In the genomic region with DNA sequence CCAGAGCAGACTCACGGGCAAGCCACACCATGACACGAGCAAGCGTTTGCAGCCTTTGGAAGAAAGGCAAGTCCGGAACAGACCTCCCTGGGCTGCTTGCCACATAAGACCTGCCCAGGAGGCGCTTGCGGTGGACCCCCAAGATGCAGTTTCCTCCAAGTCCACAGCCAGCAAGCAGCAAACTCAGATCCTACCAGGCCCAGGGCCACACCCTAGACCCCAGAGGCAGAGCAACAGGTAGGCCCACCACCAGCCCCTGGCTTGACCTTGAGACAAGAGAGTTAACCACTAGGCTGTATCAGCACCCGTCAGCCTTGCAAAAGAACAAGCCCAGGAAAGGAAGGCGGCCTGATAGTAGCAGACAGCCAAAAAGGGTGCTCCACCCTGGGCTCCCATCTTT, we compare ENCODE assay signal across 13 cellular contexts. TPM values are rescaled to one million over a fixed set of nuclear protein-coding genes. Genes with fewer than 3 reads are reported as not detected.
DNase-seq lines count a peak whose midpoint lies in the region; ATAC-seq and TF ChIP-seq lines count a peak whose summit lies in the region.
"Had no signal": no experiment of that assay in that cellular context is flagged by ENCODE, and none has a peak within 500 bp of the region (broad histone marks: within the 10 kb centered on the region; RNA-seq: fewer than 3 reads in every experiment).

No MANE protein-coding gene starts in this region.

- no peaks in the 10 kb centered on the region for H3K9me3 Mint-ChIP-seq in activated T-cell treated with anti-CD3 and anti-CD28 coated beads, Interleukin-2, amount 50 U/mL, for 24 hours
- H3K9me3 Mint-ChIP-seq in brain = peaks cover 0 to 2% (median 0%) of the 10 kb centered on the region in 5 experiments
- H3K9me3 Mint-ChIP-seq in neural crest cell = no peaks in the 10 kb centered on the region

- intact Hi-C loops in Panc1 (cut with micrococcal nuclease; ENCODE audit: unreplicated experiment) = no loop called here
- intact Hi-C loops in head of caudate nucleus (cut with DNase I) = loop anchor here (5.0 kb wide), 1 partner anchor 38 kb away; a partner anchor contains a TSS

- no peak for DNase-seq in activated T-cell treated with anti-CD3 and anti-CD28 coated beads, Interleukin-2, amount 50 U/mL, for 24 hours
- DNase-seq in activated T-cell treated with anti-CD3 and anti-CD28 coated beads, Interleukin-2, amount 50 U/mL, for 1 hour = no peak
- no peak for DNase-seq in Panc1 (ENCODE audit: low read depth, low spot score)
- DNase-seq in neural crest cell (ENCODE audit: low read depth, low spot score) = no peak
- no peak for DNase-seq in AG20443 (ENCODE audit: low spot score)
- no peak for DNase-seq in head of caudate nucleus
- DNase-seq: left ventricle myocardium inferior, NCI-H146, NCI-H526, thyroid gland, WERI-Rb-1 had no signal

- CTCF ChIA-PET in Panc1 (lab: Charles Lee) = no interaction called here

- in situ Hi-C loops in Panc1 (cut with HindIII; ENCODE audit: low pct_unique_long_range_greater_than_20kb, low sequenced_read_pairs) = no loop called here

- peak overlapping the region; percentile 100 for H3K27ac ChIP-seq in Panc1 (ENCODE audit: low read length)
- H3K27ac ChIP-seq: left ventricle myocardium inferior, thyroid gland, WERI-Rb-1 had no signal

- peaks cover 41% of the 10 kb centered on the region for H3K4me1 Mint-ChIP-seq in activated T-cell treated with anti-CD3 and anti-CD28 coated beads, Interleukin-2, amount 50 U/mL, for 24 hours (ENCODE audit: low read depth)
- H3K4me1 Mint-ChIP-seq in brain (peaks cover 39% of the 10 kb centered on the region), neural crest cell (peaks cover 29% of the 10 kb centered on the region)

- ATAC-seq in Panc1 = no peak
- no peak for ATAC-seq in GM19467 (IDR thresholded peaks at IDR 0.05; ENCODE audit: unreplicated experiment)

- H3K36me3 ChIP-seq in Panc1 (ENCODE audit: control insufficient read depth, insufficient read depth, low read length) = peaks cover 14% of the 10 kb centered on the region

- H3K4me3 Mint-ChIP-seq in activated T-cell treated with anti-CD3 and anti-CD28 coated beads, Interleukin-2, amount 50 U/mL, for 24 hours = peak overlapping the region; percentile 90
- H3K4me3 Mint-ChIP-seq in brain (peak overlapping the region; percentile 62 to 94 (median 93)), neural crest cell (peak overlapping the region; percentile 95)

- H3K4me1 ChIP-seq in Panc1 (ENCODE audit: control insufficient read depth, insufficient read depth, low read length) = peaks cover 53% of the 10 kb centered on the region

- POLR2A ChIA-PET in Panc1 (lab: Charles Lee) = interaction anchor here (0.6 kb wide), 1 partner anchor 151 kb away, joined by 4 read pairs; no protein-coding TSS in a partner anchor

- no TSS peak for BruUV-seq in Panc1 (replicated peaks; lab: Mats Ljungman, UMichigan)

- H3K36me3 Mint-ChIP-seq in activated T-cell treated with anti-CD3 and anti-CD28 coated beads, Interleukin-2, amount 50 U/mL, for 24 hours (ENCODE audit: low read depth) = peaks cover 78% of the 10 kb centered on the region
- peaks cover 14% of the 10 kb centered on the region for H3K36me3 Mint-ChIP-seq in brain
- peaks cover 4% of the 10 kb centered on the region for H3K36me3 Mint-ChIP-seq in neural crest cell (ENCODE audit: low read depth)

- H3K9me3 ChIP-seq in Panc1 (ENCODE audit: control insufficient read depth, insufficient read depth, low read depth, low read length) = no peaks in the 10 kb centered on the region
- H3K9me3 ChIP-seq: left ventricle myocardium inferior, thyroid gland had no signal

- peak overlapping the region; percentile 84 to 91 for H3K4me3 ChIP-seq in Panc1 (ENCODE audit: low read depth in 2 of 2, low read length in 2 of 2)
- H3K4me3 ChIP-seq: left ventricle myocardium inferior, thyroid gland had no signal

- no peaks in the 10 kb centered on the region for H3K27me3 Mint-ChIP-seq in activated T-cell treated with anti-CD3 and anti-CD28 coated beads, Interleukin-2, amount 50 U/mL, for 24 hours
- H3K27me3 Mint-ChIP-seq in brain (no peaks in the 10 kb centered on the region), neural crest cell (ENCODE audit: low read depth) (peaks cover 5% of the 10 kb centered on the region)

- TF ChIP-seq CTCF in Panc1 (IDR thresholded peaks at IDR 0.05) (no peak), brain (conservative IDR thresholded peaks at IDR 0.05) (no peak), neural crest cell (conservative IDR thresholded peaks at IDR 0.05) (no peak)

- H3K27ac Mint-ChIP-seq in activated T-cell treated with anti-CD3 and anti-CD28 coated beads, Interleukin-2, amount 50 U/mL, for 24 hours = peak overlapping the region; percentile 71
- H3K27ac Mint-ChIP-seq in brain = peak overlapping the region in 4 of 5 experiments; percentile 31 to 74 (median 44)
- no peak overlapping the region for H3K27ac Mint-ChIP-seq in neural crest cell (ENCODE audit: unreplicated experiment)

- no peaks in the 10 kb centered on the region for H3K27me3 ChIP-seq in Panc1 (ENCODE audit: control insufficient read depth, insufficient read depth, low read length)
- H3K27me3 ChIP-seq: thyroid gland had no signal

RNA-seq across cellular contexts. Expression of a gene that starts 2.3 kb away (rescaled TPM):
- total RNA-seq in Panc1 (2021; ENCODE audit: unreplicated experiment) = 265 TPM
- polyA plus RNA-seq in Panc1 (2012; ENCODE audit: insufficient read length) = 232 TPM
- 25.8 TPM for polyA plus RNA-seq in brain (ENCODE audit: insufficient read depth, low read depth, low replicate concordance)
- total RNA-seq in neural crest cell = 45.0 and 48.3 TPM in 2 replicates

RNA-seq across cellular contexts. Expression of a gene that starts 21.6 kb away (rescaled TPM):
- total RNA-seq in Panc1 (2021; ENCODE audit: unreplicated experiment) (1.2 TPM), neural crest cell (0.43 and 0.56 TPM in 2 replicates)
- polyA plus RNA-seq in Panc1 (2012; ENCODE audit: insufficient read length) = 9.6 TPM
- polyA plus RNA-seq in brain (ENCODE audit: insufficient read depth, low read depth, low replicate concordance) = 1.3 TPM

RNA-seq across cellular contexts. Expression of a gene that starts 37.2 kb away (rescaled TPM):
- total RNA-seq in Panc1 (2021; ENCODE audit: unreplicated experiment) (4,502 TPM), neural crest cell (4,235 and 4,315 TPM in 2 replicates)
- 6,760 TPM for polyA plus RNA-seq in Panc1 (2012; ENCODE audit: insufficient read length)
- polyA plus RNA-seq in brain (ENCODE audit: insufficient read depth, low read depth, low replicate concordance) = 5,204 TPM
